In the genomic region with DNA sequence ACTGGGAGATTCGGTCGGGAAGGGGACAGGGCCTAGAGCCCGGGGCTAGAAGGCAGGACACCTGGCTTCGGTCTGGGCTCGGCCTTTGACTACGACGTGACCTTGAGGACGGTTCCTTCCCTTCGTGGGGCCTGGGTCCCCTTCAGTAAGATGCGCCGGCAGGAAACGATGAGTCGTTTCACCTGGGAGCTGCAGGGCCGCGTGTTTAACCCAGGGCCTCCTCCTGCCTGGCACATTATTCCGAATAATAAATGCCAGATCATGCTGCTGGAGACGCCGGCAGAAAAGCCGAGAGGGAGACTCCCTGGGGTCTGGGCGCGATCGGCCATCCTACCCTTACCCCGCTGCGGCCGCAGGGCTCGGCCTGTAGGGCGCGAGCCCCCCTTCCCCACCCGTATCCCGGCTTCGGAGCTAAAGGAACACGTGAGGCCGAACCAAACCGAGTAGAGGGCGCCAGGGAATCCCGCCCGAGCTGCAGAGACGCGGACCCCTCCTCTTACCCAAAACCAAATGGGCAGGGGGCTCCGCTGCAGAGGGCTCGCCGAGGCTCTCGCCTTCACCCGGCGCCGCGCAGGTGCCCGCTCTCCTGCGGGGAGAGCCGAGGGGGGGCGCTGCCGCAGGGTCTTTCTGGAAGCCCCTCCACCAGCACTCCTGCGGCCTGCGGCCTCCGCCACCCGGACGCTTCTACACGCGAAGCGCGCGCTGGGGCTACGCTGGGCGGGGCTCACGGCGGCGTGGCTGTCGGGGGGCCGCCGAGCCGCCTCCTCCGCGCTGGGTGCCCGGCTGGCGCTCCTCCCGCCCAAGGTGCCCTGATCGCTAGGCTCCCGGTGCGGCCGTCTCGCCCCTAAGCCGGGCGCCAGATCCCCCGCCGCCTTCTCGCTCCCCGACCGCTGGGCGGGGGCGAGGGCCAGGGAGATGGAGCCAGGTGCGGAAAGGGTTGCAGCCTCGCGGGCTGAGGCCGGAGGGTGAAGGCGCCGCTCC, we compare ENCODE assay signal across 8 cellular contexts. TPM values are rescaled to one million over a fixed set of nuclear protein-coding genes. Genes with fewer than 3 reads are reported as not detected.
DNase-seq lines count a peak whose midpoint lies in the region; ATAC-seq and TF ChIP-seq lines count a peak whose summit lies in the region.

A gene with protein sequence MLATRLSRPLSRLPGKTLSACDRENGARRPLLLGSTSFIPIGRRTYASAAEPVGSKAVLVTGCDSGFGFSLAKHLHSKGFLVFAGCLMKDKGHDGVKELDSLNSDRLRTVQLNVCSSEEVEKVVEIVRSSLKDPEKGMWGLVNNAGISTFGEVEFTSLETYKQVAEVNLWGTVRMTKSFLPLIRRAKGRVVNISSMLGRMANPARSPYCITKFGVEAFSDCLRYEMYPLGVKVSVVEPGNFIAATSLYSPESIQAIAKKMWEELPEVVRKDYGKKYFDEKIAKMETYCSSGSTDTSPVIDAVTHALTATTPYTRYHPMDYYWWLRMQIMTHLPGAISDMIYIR (minus strand): TSS at position 688 of the 981 bp plus-strand sequence. CDS start 9,525 bp downstream, outside the sequence.

- peak within 1 kb of the TSS; percentile 83 for H3K4me3 Mint-ChIP-seq in central memory CD8-positive, alpha-beta T cell

- 50% methylated on average over 96 of the region's 96 CpGs for WGBS in liver

- H3K9me3 ChIP-seq in liver (ENCODE audit: control insufficient read depth in 4 of 4, low read length in 3 of 4), result no peaks in the 10 kb centered on the region

- H3K27ac Mint-ChIP-seq in central memory CD8-positive, alpha-beta T cell (ENCODE audit: low read depth), result peak within 1 kb of the TSS; percentile 65

- TF ChIP-seq CTCF in GM10266 (IDR thresholded peaks at IDR 0.05; ENCODE audit: control insufficient read depth, insufficient read depth, low read depth, missing control alignments) (peak; percentile 15), liver (IDR thresholded peaks at IDR 0.05; ENCODE audit: low read depth, low read length, missing input control) (no peak)

- peaks cover 9% of the 10 kb centered on the region for H3K4me1 Mint-ChIP-seq in central memory CD8-positive, alpha-beta T cell

- peaks cover 2% of the 10 kb centered on the region for H3K36me3 Mint-ChIP-seq in central memory CD8-positive, alpha-beta T cell (ENCODE audit: insufficient read depth)

- TF ChIP-seq RAD21 in liver (IDR thresholded peaks at IDR 0.05), result no peak

- DNase-seq in GM10266 (ENCODE audit: extremely low spot score), result peak; percentile 86
- peak; percentile 72 to 74 for DNase-seq in NCI-H1930 (lab: John Stamatoyannopoulos, UW)
- peak; percentile 26 to 28 for DNase-seq in central memory CD8-positive, alpha-beta T cell (ENCODE audit: low spot score in 2 of 2)
- peak; percentile 34 to 71 (median 56) for DNase-seq in stimulated activated CD4-positive, alpha-beta T cell treated with anti-CD3 and anti-CD28 coated beads, TNF-alpha, amount 100 ng/mL, for 24 hours (ENCODE audit: low read depth in 3 of 3)
- no peak for DNase-seq in putamen (ENCODE audit: low spot score)

- no peaks in the 10 kb centered on the region for H3K27me3 ChIP-seq in liver (ENCODE audit: control insufficient read depth in 4 of 4, insufficient read depth in 4 of 4, low read length in 3 of 4)

- ATAC-seq in HG02610 (IDR thresholded peaks at IDR 0.05; ENCODE audit: unreplicated experiment), result peak; percentile 35
- ATAC-seq in activated CD4-positive, CD25-positive, alpha-beta regulatory T cell treated with anti-CD3 and anti-CD28 coated beads, Interleukin-2, amount 50 U/mL, for 24 hours, result peak; percentile 42 to 49
- peak; percentile 17 for ATAC-seq in central memory CD8-positive, alpha-beta T cell (replicated peaks; ENCODE audit: extremely low read depth, poor library complexity, severe bottlenecking)

- H3K4me3 ChIP-seq in liver (ENCODE audit: low read depth in 1 of 3, low read length in 3 of 3), result peak within 1 kb of the TSS; percentile 54 to 63 (median 60)

- H3K27me3 Mint-ChIP-seq in central memory CD8-positive, alpha-beta T cell, result peaks cover 10% of the 10 kb centered on the region

- peak within 1 kb of the TSS; percentile 51 to 62 for H3K27ac ChIP-seq in liver (ENCODE audit: low read depth in 1 of 2, low read length in 2 of 2)

- H3K9ac ChIP-seq in liver (ENCODE audit: low read depth in 1 of 2, low read length in 2 of 2), result no peak within 1 kb of the TSS

- no peaks in the 10 kb centered on the region for H3K9me3 Mint-ChIP-seq in central memory CD8-positive, alpha-beta T cell

- peaks cover 0 to 3% (median 1%) of the 10 kb centered on the region in 4 donors for H3K36me3 ChIP-seq in liver (ENCODE audit: control insufficient read depth in 4 of 4, insufficient read depth in 3 of 4, low read depth in 1 of 4, low read length in 3 of 4)

- peaks cover 13 to 24% (median 17%) of the 10 kb centered on the region in 4 donors for H3K4me1 ChIP-seq in liver (ENCODE audit: control insufficient read depth in 4 of 4, insufficient read depth in 4 of 4, low read length in 3 of 4)

TF ChIP-seq in liver, 16 proteins besides CTCF, POLR2A, EP300 and RAD21:
- TF ChIP-seq RXRA (IDR thresholded peaks at IDR 0.05), result no peak
- TF ChIP-seq SP1 (IDR thresholded peaks at IDR 0.05), result no peak
- TF ChIP-seq HNF4G (IDR thresholded peaks at IDR 0.05), result no peak
- TF ChIP-seq, protein P1, sequence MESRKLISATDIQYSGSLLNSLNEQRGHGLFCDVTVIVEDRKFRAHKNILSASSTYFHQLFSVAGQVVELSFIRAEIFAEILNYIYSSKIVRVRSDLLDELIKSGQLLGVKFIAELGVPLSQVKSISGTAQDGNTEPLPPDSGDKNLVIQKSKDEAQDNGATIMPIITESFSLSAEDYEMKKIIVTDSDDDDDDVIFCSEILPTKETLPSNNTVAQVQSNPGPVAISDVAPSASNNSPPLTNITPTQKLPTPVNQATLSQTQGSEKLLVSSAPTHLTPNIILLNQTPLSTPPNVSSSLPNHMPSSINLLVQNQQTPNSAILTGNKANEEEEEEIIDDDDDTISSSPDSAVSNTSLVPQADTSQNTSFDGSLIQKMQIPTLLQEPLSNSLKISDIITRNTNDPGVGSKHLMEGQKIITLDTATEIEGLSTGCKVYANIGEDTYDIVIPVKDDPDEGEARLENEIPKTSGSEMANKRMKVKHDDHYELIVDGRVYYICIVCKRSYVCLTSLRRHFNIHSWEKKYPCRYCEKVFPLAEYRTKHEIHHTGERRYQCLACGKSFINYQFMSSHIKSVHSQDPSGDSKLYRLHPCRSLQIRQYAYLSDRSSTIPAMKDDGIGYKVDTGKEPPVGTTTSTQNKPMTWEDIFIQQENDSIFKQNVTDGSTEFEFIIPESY (IDR thresholded peaks at IDR 0.05), result no peak
- TF ChIP-seq FOXA1 (IDR thresholded peaks at IDR 0.05), result no peak
- TF ChIP-seq ATF3 (IDR thresholded peaks at IDR 0.05), result no peak
- no peak for TF ChIP-seq YY1 (IDR thresholded peaks at IDR 0.05)
- TF ChIP-seq GABPA (IDR thresholded peaks at IDR 0.05 in 1 of 2, conservative IDR thresholded peaks at IDR 0.05 in 1 of 2), result no peak
- TF ChIP-seq TAF1 (conservative IDR thresholded peaks at IDR 0.05), result no peak
- no peak for TF ChIP-seq NR2F2 (IDR thresholded peaks at IDR 0.05)
- TF ChIP-seq MAX (IDR thresholded peaks at IDR 0.05), result no peak
- TF ChIP-seq HNF4A (conservative IDR thresholded peaks at IDR 0.05), result no peak
- TF ChIP-seq FOXA2 (IDR thresholded peaks at IDR 0.05), result no peak
- no peak for TF ChIP-seq EGR1 (IDR thresholded peaks at IDR 0.05; ENCODE audit: low read depth in 2 of 2)
- TF ChIP-seq JUND (IDR thresholded peaks at IDR 0.05), result no peak
- TF ChIP-seq REST (IDR thresholded peaks at IDR 0.05), result no peak
TF ChIP-seq in liver: peak in this region for 0.

RNA-seq across cellular contexts. Expression of the gene that starts here (rescaled TPM):
- 100 to 1,000 TPM in 1 of 2 donors, 10 to 100 TPM in 1; 49.4 to 140 TPM for total RNA-seq in liver
- 100 to 1,000 TPM; 213 to 268 TPM for polyA plus RNA-seq in liver
